Comparison of ENCODE assay signal across 26 cellular contexts in the genomic region with DNA sequence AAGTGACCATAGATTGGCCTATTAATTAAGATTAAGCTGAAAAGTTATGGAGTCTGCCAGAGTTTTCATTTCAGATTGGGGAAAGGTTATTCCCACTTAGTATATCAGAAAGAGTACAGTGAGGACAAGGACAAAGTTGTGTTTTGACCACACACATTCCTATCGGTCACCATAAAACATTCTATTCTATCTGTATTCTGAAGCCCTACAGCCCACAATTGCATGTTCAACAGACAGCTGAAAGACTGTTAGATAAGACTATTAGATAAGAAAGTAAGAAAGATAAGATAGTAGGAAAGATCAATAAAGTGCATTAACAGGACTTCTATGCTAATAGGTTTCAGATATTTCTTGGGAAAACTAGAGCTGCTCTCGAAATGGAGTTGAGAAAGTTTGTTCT.
"Had no signal": no experiment of that assay in that cellular context is flagged by ENCODE, and none has a peak within 500 bp of the region (broad histone marks: within the 10 kb centered on the region; RNA-seq: fewer than 3 reads in every experiment).

No MANE protein-coding gene starts in this region.

- H3K27ac ChIP-seq: coronary artery, heart right ventricle, left lung, lower lobe of right lung, neutrophil, sigmoid colon, upper lobe of left lung, vagina, VCaP had no signal

- H3K4me3 ChIP-seq: coronary artery, heart right ventricle, left lung, lower lobe of right lung, sigmoid colon, smooth muscle cell, upper lobe of left lung, vagina had no signal

- ATAC-seq: activated T-cell treated with anti-CD3 and anti-CD28 coated beads, Interleukin-2, amount 50 U/mL, for 72 hours; effector memory CD8-positive, alpha-beta T cell; stimulated activated memory B cell treated with anti-CD40 and anti-IgM and Interleukin-4, amounts not matched to agents 10 μg/mL and 1 μg/mL and 100 μg/mL, for 72 hours; stimulated activated naive CD8-positive, alpha-beta T cell treated with anti-CD3 and anti-CD28 coated beads, Interleukin-15, amount 100 ng/mL, for 72 hours had no signal

- H3K9me3 ChIP-seq: heart right ventricle, left lung, lower lobe of right lung, neutrophil, sigmoid colon, upper lobe of left lung, vagina had no signal

- H3K4me1 ChIP-seq: left lung, sigmoid colon, vagina had no signal

- H3K4me2 ChIP-seq: smooth muscle cell had no signal

- DNase-seq: activated CD4-positive, alpha-beta T cell treated with anti-CD3 and anti-CD28 coated beads for 4 hours; activated CD4-positive, alpha-beta T cell treated with anti-CD3 and anti-CD28 coated beads, Interleukin-2, amount 50 U/mL, for 4 hours; activated naive CD4-positive, alpha-beta T cell; activated T-cell treated with anti-CD3 and anti-CD28 coated beads for 4 hours; activated T-cell treated with anti-CD3 and anti-CD28 coated beads, Interleukin-2, amount 50 U/mL, for 72 hours; effector memory CD8-positive, alpha-beta T cell; heart right ventricle; left lung; lower lobe of right lung; naive B cell; nephron progenitor cell; retina; sigmoid colon; stimulated activated CD4-positive, alpha-beta T cell treated with anti-CD3 and anti-CD28 coated beads, Interleukin-1b, Interleukin-23, amount 100 ng/mL, for 48 hours; stimulated activated CD4-positive, alpha-beta T cell treated with anti-CD3 and anti-CD28 coated beads, Interleukin-4, amount 100 ng/mL, for 4 hours; stimulated activated CD8-positive, alpha-beta memory T cell treated with anti-CD3 and anti-CD28 coated beads, Interleukin-4, amount 100 ng/mL, for 48 hours; stimulated activated naive CD8-positive, alpha-beta T cell treated with anti-CD3 and anti-CD28 coated beads, Interleukin-15, amount 100 ng/mL, for 72 hours; substantia nigra; T-helper 1 cell; upper lobe of left lung had no signal

- H3K27me3 ChIP-seq: heart right ventricle, left lung, neutrophil, sigmoid colon, upper lobe of left lung, vagina had no signal

- H3K36me3 ChIP-seq: heart right ventricle, left lung, lower lobe of right lung, neutrophil, sigmoid colon, upper lobe of left lung, vagina had no signal
